In the genomic region with DNA sequence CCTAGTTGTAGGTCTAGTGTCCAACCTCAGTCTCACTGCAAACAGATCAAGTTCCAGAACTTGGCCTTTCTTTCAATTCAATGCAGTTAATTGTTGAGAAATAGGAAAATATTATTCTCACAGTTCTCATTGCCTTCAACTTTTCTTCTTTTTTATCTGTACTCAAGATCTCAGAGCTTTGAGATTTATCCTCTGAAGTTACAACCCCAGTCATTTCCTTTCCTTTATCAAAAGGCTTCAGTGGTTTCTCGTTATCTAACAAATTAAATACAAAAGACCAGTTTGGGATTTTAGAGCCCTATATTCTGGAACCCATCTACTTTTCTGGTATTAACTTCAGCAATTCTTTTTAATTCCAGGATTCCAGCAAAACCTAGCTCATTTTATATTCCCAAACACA, we compare ENCODE assay signal across 16 cellular contexts.
A peak's percentile ranks its signal among the peaks of the same experiment; 100 is the strongest.
DNase-seq lines count a peak whose midpoint lies in the region; ATAC-seq lines count a peak whose summit lies in the region.
"Had no signal": no experiment of that assay in that cellular context is flagged by ENCODE, and none has a peak within 500 bp of the region (broad histone marks: within the 10 kb centered on the region; RNA-seq: fewer than 3 reads in every experiment).

No MANE protein-coding gene starts in this region.

- peak overlapping the region; percentile 49 for H3K4me3 Mint-ChIP-seq in activated naive CD4-positive, alpha-beta T cell treated with anti-CD3 and anti-CD28 coated beads, Interleukin-2, amount 50 U/mL, for 24 hours
- H3K4me3 Mint-ChIP-seq in activated naive CD4-positive, alpha-beta T cell treated with anti-CD3 and anti-CD28 coated beads, Interleukin-2, amount 10 ng/mL, durations not matched to agents 7 days and 5 days, result no peak overlapping the region
- peak overlapping the region; percentile 75 for H3K4me3 Mint-ChIP-seq in T-helper 17 cell
- H3K4me3 Mint-ChIP-seq: H9 had no signal

- CTCF ChIA-PET in activated naive CD4-positive, alpha-beta T cell treated with anti-CD3 and anti-CD28 coated beads, Interleukin-2, amount 10 ng/mL, durations not matched to agents 7 days and 5 days (lab: Charles Lee), result interaction anchor here (0.8 kb wide), 1 partner anchor 39 kb away, joined by 3 read pairs; no protein-coding TSS in a partner anchor

- peaks cover 3% of the 10 kb centered on the region for H3K36me3 Mint-ChIP-seq in activated naive CD4-positive, alpha-beta T cell treated with anti-CD3 and anti-CD28 coated beads, Interleukin-2, amount 50 U/mL, for 24 hours
- H3K36me3 Mint-ChIP-seq in activated naive CD4-positive, alpha-beta T cell treated with anti-CD3 and anti-CD28 coated beads, Interleukin-2, amount 10 ng/mL, durations not matched to agents 7 days and 5 days, result no peaks in the 10 kb centered on the region
- H3K36me3 Mint-ChIP-seq in T-helper 17 cell (ENCODE audit: low read depth), result peaks cover 2% of the 10 kb centered on the region
- H3K36me3 Mint-ChIP-seq: CD8-positive, alpha-beta memory T cell had no signal

- peaks cover 11% of the 10 kb centered on the region for H3K9me3 Mint-ChIP-seq in activated naive CD4-positive, alpha-beta T cell treated with anti-CD3 and anti-CD28 coated beads, Interleukin-2, amount 50 U/mL, for 24 hours
- no peaks in the 10 kb centered on the region for H3K9me3 Mint-ChIP-seq in activated naive CD4-positive, alpha-beta T cell treated with anti-CD3 and anti-CD28 coated beads, Interleukin-2, amount 10 ng/mL, durations not matched to agents 7 days and 5 days

- peaks cover 44% of the 10 kb centered on the region for H3K4me1 Mint-ChIP-seq in activated naive CD4-positive, alpha-beta T cell treated with anti-CD3 and anti-CD28 coated beads, Interleukin-2, amount 50 U/mL, for 24 hours
- peaks cover 6% of the 10 kb centered on the region for H3K4me1 Mint-ChIP-seq in activated naive CD4-positive, alpha-beta T cell treated with anti-CD3 and anti-CD28 coated beads, Interleukin-2, amount 10 ng/mL, durations not matched to agents 7 days and 5 days
- H3K4me1 Mint-ChIP-seq in T-helper 17 cell, result peaks cover 34% of the 10 kb centered on the region

- ATAC-seq in T-helper 17 cell, result peak; percentile 75

- H3K9me3 ChIP-seq in T-helper 17 cell (ENCODE audit: control insufficient read depth, low read length, poor library complexity, severe bottlenecking), result no peaks in the 10 kb centered on the region
- H3K9me3 ChIP-seq: BLaER1 treated with 17β-estradiol and CSF1 and Interleukin-3, amounts not matched to agents 10 nM and 100 nM; Caco-2 had no signal

- H3K27ac Mint-ChIP-seq in activated naive CD4-positive, alpha-beta T cell treated with anti-CD3 and anti-CD28 coated beads, Interleukin-2, amount 50 U/mL, for 24 hours, result peak overlapping the region; percentile 53
- no peak overlapping the region for H3K27ac Mint-ChIP-seq in activated naive CD4-positive, alpha-beta T cell treated with anti-CD3 and anti-CD28 coated beads, Interleukin-2, amount 10 ng/mL, durations not matched to agents 7 days and 5 days
- peak overlapping the region; percentile 25 for H3K27ac Mint-ChIP-seq in T-helper 17 cell
- H3K27ac Mint-ChIP-seq: CD8-positive, alpha-beta memory T cell; H9 had no signal

- H3K27me3 Mint-ChIP-seq in activated naive CD4-positive, alpha-beta T cell treated with anti-CD3 and anti-CD28 coated beads, Interleukin-2, amount 50 U/mL, for 24 hours, result no peaks in the 10 kb centered on the region
- H3K27me3 Mint-ChIP-seq in activated naive CD4-positive, alpha-beta T cell treated with anti-CD3 and anti-CD28 coated beads, Interleukin-2, amount 10 ng/mL, durations not matched to agents 7 days and 5 days, result no peaks in the 10 kb centered on the region
- H3K27me3 Mint-ChIP-seq in T-helper 17 cell, result no peaks in the 10 kb centered on the region

- no peak for DNase-seq in activated naive CD4-positive, alpha-beta T cell treated with anti-CD3 and anti-CD28 coated beads, Interleukin-2, amount 10 ng/mL, durations not matched to agents 7 days and 5 days
- no peak for DNase-seq in T-helper 17 cell
- DNase-seq in central memory CD4-positive, alpha-beta T cell, result peak; percentile 22
- no peak for DNase-seq in T-helper 9 cell
- no peak for DNase-seq in AG20443 (ENCODE audit: low spot score)
- no peak for DNase-seq in T-helper 2 cell
- DNase-seq: 8988T, Caco-2, DND-41, GDM1, GOT3, H9, IMR-90 had no signal
